ENCODE assay signal across 13 cellular contexts in the genomic region with DNA sequence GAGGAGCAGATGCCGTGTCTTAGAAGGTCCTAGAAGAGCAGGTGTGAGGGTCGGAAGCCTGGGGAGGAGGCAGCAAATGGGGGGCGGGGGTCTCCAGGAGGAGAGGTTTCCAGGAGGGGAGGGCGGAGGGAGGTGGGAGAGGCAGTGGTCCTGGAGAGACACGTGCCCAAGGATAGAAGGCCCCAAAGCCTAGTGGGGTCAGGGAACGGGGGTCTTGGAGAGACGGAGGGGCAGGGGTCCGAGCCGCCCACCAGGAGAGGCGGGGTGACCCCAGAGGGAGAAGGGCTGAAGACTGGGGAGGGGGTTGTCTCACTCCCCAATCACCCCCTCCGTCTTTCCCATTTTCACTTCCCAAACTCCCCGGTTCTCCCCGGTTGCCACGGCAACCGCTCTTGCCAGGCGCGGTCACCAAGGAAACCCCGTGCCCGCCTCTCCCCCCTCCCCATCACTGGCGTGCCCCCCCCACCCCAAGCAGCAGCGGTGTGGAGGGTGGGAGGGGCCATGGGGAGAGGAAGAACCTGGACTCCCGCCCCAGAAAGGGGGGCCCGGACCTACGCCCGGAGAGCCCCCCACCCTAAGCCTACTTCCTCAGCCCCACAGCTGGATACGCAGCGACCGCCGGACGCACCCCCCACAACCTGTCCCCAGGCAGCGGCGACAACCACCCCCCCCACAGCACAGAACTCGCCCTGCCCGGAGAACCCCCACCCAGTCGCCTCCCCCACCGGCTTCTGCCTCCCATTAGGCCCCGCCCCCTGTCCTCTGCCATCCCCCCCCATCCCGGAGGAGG. TPM values are rescaled to one million over a fixed set of nuclear protein-coding genes. Genes with fewer than 3 reads are reported as not detected.
DNase-seq lines count a peak whose midpoint lies in the region; ATAC-seq and TF ChIP-seq lines count a peak whose summit lies in the region.
"Had no signal": no experiment of that assay in that cellular context is flagged by ENCODE, and none has a peak within 500 bp of the region (broad histone marks: within the 10 kb centered on the region; RNA-seq: fewer than 3 reads in every experiment).

No MANE protein-coding gene starts in this region.

- H3K27me3 Mint-ChIP-seq in activated naive CD8-positive, alpha-beta T cell: peaks cover 21% of the 10 kb centered on the region
- H3K27me3 Mint-ChIP-seq in activated naive CD8-positive, alpha-beta T cell treated with anti-CD3 and anti-CD28 coated beads, Interleukin-2, amount 50 U/mL, for 24 hours: peaks cover 70% of the 10 kb centered on the region
- peaks cover 60% of the 10 kb centered on the region for H3K27me3 Mint-ChIP-seq in T-helper 17 cell

- no peak overlapping the region for H2AFZ ChIP-seq in OCI-LY7 (ENCODE audit: low read length)

- BruUV-seq in OCI-LY7 (replicated peaks; lab: Mats Ljungman, UMichigan): no TSS peak

- no peaks in the 10 kb centered on the region for H3K79me2 ChIP-seq in OCI-LY7 (ENCODE audit: insufficient read depth, low read depth, low read length)

- no peak overlapping the region for H3K4me2 ChIP-seq in OCI-LY7 (ENCODE audit: low read length)

- CTCF ChIA-PET in OCI-LY7 (lab: Charles Lee; ENCODE audit: unreplicated experiment): no interaction called here

- no peaks in the 10 kb centered on the region for H4K20me1 ChIP-seq in OCI-LY7 (ENCODE audit: insufficient read depth, low read length)

- peak overlapping the region; percentile 47 for H3K4me3 Mint-ChIP-seq in activated naive CD8-positive, alpha-beta T cell
- H3K4me3 Mint-ChIP-seq in activated naive CD8-positive, alpha-beta T cell treated with anti-CD3 and anti-CD28 coated beads, Interleukin-2, amount 50 U/mL, for 24 hours: no peak overlapping the region
- peak overlapping the region; percentile 72 for H3K4me3 Mint-ChIP-seq in T-helper 17 cell

- no peaks in the 10 kb centered on the region for H3K9me2 ChIP-seq in OCI-LY7 (ENCODE audit: insufficient read depth, low read length)

- no peaks in the 10 kb centered on the region for H3K36me3 ChIP-seq in OCI-LY7 (ENCODE audit: insufficient read depth, low read length)

- H3K4me1 ChIP-seq in OCI-LY7 (ENCODE audit: insufficient read depth, low read length, poor library complexity, severe bottlenecking): no peaks in the 10 kb centered on the region

- H3K36me3 Mint-ChIP-seq in activated naive CD8-positive, alpha-beta T cell: no peaks in the 10 kb centered on the region
- no peaks in the 10 kb centered on the region for H3K36me3 Mint-ChIP-seq in activated naive CD8-positive, alpha-beta T cell treated with anti-CD3 and anti-CD28 coated beads, Interleukin-2, amount 50 U/mL, for 24 hours (ENCODE audit: low read depth)
- H3K36me3 Mint-ChIP-seq in T-helper 17 cell (ENCODE audit: low read depth): peaks cover 11% of the 10 kb centered on the region

- H3K4me1 Mint-ChIP-seq in activated naive CD8-positive, alpha-beta T cell (ENCODE audit: low read depth): peaks cover 10% of the 10 kb centered on the region
- H3K4me1 Mint-ChIP-seq in activated naive CD8-positive, alpha-beta T cell treated with anti-CD3 and anti-CD28 coated beads, Interleukin-2, amount 50 U/mL, for 24 hours: peaks cover 19% of the 10 kb centered on the region
- H3K4me1 Mint-ChIP-seq in T-helper 17 cell: peaks cover 22% of the 10 kb centered on the region

- peak overlapping the region; percentile 27 for H3K27ac ChIP-seq in temporal lobe (ENCODE audit: low read depth, low read length)
- H3K27ac ChIP-seq in OCI-LY7 (ENCODE audit: low read depth, low read length, poor library complexity, severe bottlenecking): no peak overlapping the region
- H3K27ac ChIP-seq: C4-2B, epithelial cell of prostate had no signal

- no peaks in the 10 kb centered on the region for H3K9me3 Mint-ChIP-seq in activated naive CD8-positive, alpha-beta T cell (ENCODE audit: low read depth)
- H3K9me3 Mint-ChIP-seq in activated naive CD8-positive, alpha-beta T cell treated with anti-CD3 and anti-CD28 coated beads, Interleukin-2, amount 50 U/mL, for 24 hours: no peaks in the 10 kb centered on the region

- no peaks in the 10 kb centered on the region for H3K9me3 ChIP-seq in T-helper 17 cell (ENCODE audit: control insufficient read depth, low read length, poor library complexity, severe bottlenecking)
- H3K9me3 ChIP-seq in iPS-18c (ENCODE audit: control insufficient read depth, insufficient read depth, low read length): no peaks in the 10 kb centered on the region
- H3K9me3 ChIP-seq in OCI-LY7 (ENCODE audit: low read length): no peaks in the 10 kb centered on the region

- ATAC-seq in activated naive CD8-positive, alpha-beta T cell treated with anti-CD3 and anti-CD28 coated beads, Interleukin-2, amount 50 U/mL, for 24 hours: no peak
- ATAC-seq in T-helper 17 cell: no peak
- ATAC-seq in GM18505 (IDR thresholded peaks at IDR 0.05; ENCODE audit: unreplicated experiment): no peak
- ATAC-seq in GM18867 (IDR thresholded peaks at IDR 0.05; ENCODE audit: unreplicated experiment): no peak
- ATAC-seq: left colon had no signal

- TF ChIP-seq CTCF in OCI-LY7 (conservative IDR thresholded peaks at IDR 0.05; ENCODE audit: low read length): no peak

- no peak for DNase-seq in activated naive CD8-positive, alpha-beta T cell treated with anti-CD3 and anti-CD28 coated beads, Interleukin-2, amount 50 U/mL, for 24 hours
- DNase-seq in T-helper 17 cell: no peak
- no peak for DNase-seq in OCI-LY7 (ENCODE audit: low spot score)
- DNase-seq: activated naive CD4-positive, alpha-beta T cell; left colon; stimulated activated CD4-positive, alpha-beta T cell treated with anti-CD3 and anti-CD28 coated beads, Interleukin-12 subunit alpha, Interleukin-12 subunit beta, amount 100 ng/mL, for 4 hours had no signal

- H3K27ac Mint-ChIP-seq in activated naive CD8-positive, alpha-beta T cell: no peak overlapping the region
- no peak overlapping the region for H3K27ac Mint-ChIP-seq in activated naive CD8-positive, alpha-beta T cell treated with anti-CD3 and anti-CD28 coated beads, Interleukin-2, amount 50 U/mL, for 24 hours
- no peak overlapping the region for H3K27ac Mint-ChIP-seq in T-helper 17 cell

- H3K4me3 ChIP-seq in iPS-18c (ENCODE audit: insufficient read depth, low read depth, low read length) (peak overlapping the region; percentile 24), OCI-LY7 (ENCODE audit: low read depth, low read length, poor library complexity, severe bottlenecking) (no peak overlapping the region)

- no peak for TF ChIP-seq POLR2A in GM18505 (IDR thresholded peaks at IDR 0.05; ENCODE audit: borderline replicate concordance, extremely low read depth, insufficient read depth, insufficient read length)

- POLR2A ChIA-PET in OCI-LY7 (lab: Charles Lee): no interaction called here

- intact Hi-C loops in OCI-LY7 (cut with micrococcal nuclease; ENCODE audit: unreplicated experiment): no loop called here

RNA-seq across cellular contexts. Expression of a gene that starts 1.0 kb away (rescaled TPM):
- total RNA-seq in T-helper 17 cell: not detected
- total RNA-seq in temporal lobe: 67.4 TPM
- total RNA-seq in OCI-LY7 (2014; rRNA removed; shearing (Covaris generic)): not detected in 2 replicates
- total RNA-seq in OCI-LY7 (2022): 0.29 TPM in 1 of 2 replicates, not detected in the other

RNA-seq across cellular contexts. Expression of a gene that starts 53.5 kb away (rescaled TPM):
- not detected for total RNA-seq in T-helper 17 cell
- 0.98 TPM for total RNA-seq in temporal lobe
- total RNA-seq in OCI-LY7 (2014; rRNA removed; shearing (Covaris generic)): not detected in 2 replicates
- total RNA-seq in OCI-LY7 (2022): not detected in 2 replicates
- total RNA-seq: left colon had no signal

RNA-seq across cellular contexts. Expression of a gene that starts 56.3 kb away (rescaled TPM):
- 10 to 100 TPM; 14.9 to 18.0 TPM for total RNA-seq in T-helper 17 cell
- total RNA-seq in temporal lobe: 6.1 TPM
- total RNA-seq in OCI-LY7 (2014; rRNA removed; shearing (Covaris generic)): 10.6 and 13.0 TPM in 2 replicates
- 15.9 and 17.8 TPM in 2 replicates for total RNA-seq in OCI-LY7 (2022)

Comparison
In these comparisons a context has a peak if more than half of its experiments do, and no peak if none do; other contexts are left out.
1. RNA of a gene that starts 1.0 kb away (total RNA-seq): 67.4 TPM in temporal lobe (single experiment); 0.29 TPM in OCI-LY7 and not detected in T-helper 17 cell; every median in the first group is over 10 times any median in the second.